ENCODE assay signal across 23 cellular contexts in the genomic region with DNA sequence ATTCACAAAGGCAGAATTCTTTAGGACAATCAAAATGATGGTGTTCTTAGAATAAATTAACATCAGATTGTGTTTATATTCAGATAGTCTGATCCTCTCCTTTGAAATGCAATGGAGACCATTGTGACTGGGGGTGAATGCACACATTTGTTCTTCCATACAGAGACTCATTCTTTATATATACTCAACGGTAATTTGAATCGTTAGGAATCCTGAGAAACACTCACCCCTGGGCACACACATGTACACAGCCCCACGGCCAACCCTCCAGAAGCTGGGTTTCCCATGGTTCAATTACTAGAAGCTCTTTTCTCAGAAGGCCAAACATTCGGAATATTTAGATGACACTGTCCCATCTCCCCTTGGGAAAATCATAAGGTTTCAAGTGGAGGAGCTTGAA.
"Had no signal": no experiment of that assay in that cellular context is flagged by ENCODE, and none has a peak within 500 bp of the region (broad histone marks: within the 10 kb centered on the region; RNA-seq: fewer than 3 reads in every experiment).

No MANE protein-coding gene starts in this region.

- H3K9me3 ChIP-seq: breast epithelium, colonic mucosa, esophagus squamous epithelium had no signal

- H3K4me1 ChIP-seq: ascending aorta, breast epithelium, colonic mucosa, esophagus squamous epithelium had no signal

- H3K36me3 ChIP-seq: breast epithelium, cardiac muscle cell, colonic mucosa had no signal

- H3K27me3 ChIP-seq: ascending aorta, breast epithelium, cardiac muscle cell, colonic mucosa had no signal

- H3K4me3 ChIP-seq: ascending aorta, breast epithelium, cardiac muscle cell, colonic mucosa, esophagus squamous epithelium had no signal

- DNase-seq: activated CD4-positive, alpha-beta memory T cell treated with anti-CD3 and anti-CD28 coated beads, Interleukin-2, amount 10 ng/mL, durations not matched to agents 7 days and 5 days; activated CD4-positive, alpha-beta T cell treated with anti-CD3 and anti-CD28 coated beads for 1 hour; activated CD4-positive, alpha-beta T cell treated with anti-CD3 and anti-CD28 coated beads for 4 hours; activated CD4-positive, alpha-beta T cell treated with anti-CD3 and anti-CD28 coated beads, Interleukin-2, amount 10 ng/mL, durations not matched to agents 7 days and 5 days; activated CD4-positive, alpha-beta T cell treated with anti-CD3 and anti-CD28 coated beads, Interleukin-2, amount 50 U/mL, for 4 hours; activated CD8-positive, alpha-beta memory T cell treated with anti-CD3 and anti-CD28 coated beads, Interleukin-2, amount 50 U/mL, for 48 hours; activated gamma-delta T cell; activated naive CD4-positive, alpha-beta T cell; activated naive CD4-positive, alpha-beta T cell treated with anti-CD3 and anti-CD28 coated beads, Interleukin-2, amount 10 ng/mL, durations not matched to agents 7 days and 5 days; activated naive CD8-positive, alpha-beta T cell treated with anti-CD3 and anti-CD28 coated beads, Interleukin-2, amount 10 ng/mL, durations not matched to agents 7 days and 5 days; activated T-cell treated with anti-CD3 and anti-CD28 coated beads for 4 hours; activated T-cell treated with anti-CD3 and anti-CD28 coated beads, Interleukin-2, amount 50 U/mL, for 24 hours; activated T-cell treated with anti-CD3 and anti-CD28 coated beads, Interleukin-2, amount 50 U/mL, for 72 hours; central memory CD4-positive, alpha-beta T cell; cerebellar nuclear complex; colonic mucosa; effector CD8-positive, alpha-beta T cell; esophagus squamous epithelium; head of caudate nucleus; T-helper 2 cell had no signal
